ENCODE assay signal across 24 cellular contexts in genomic region chr2:1937480-1937879, GRCh38.
"Had no signal": no experiment of that assay in that cellular context is flagged by ENCODE, and none has a peak within 500 bp of the region (broad histone marks: within the 10 kb centered on the region; RNA-seq: fewer than 3 reads in every experiment).

No MANE protein-coding gene starts in this region.

- H3K27me3 ChIP-seq: dorsolateral prefrontal cortex, gastrocnemius medialis, right atrium auricular region, tibial nerve, upper lobe of right lung, uterus had no signal

- H3K9me3 Mint-ChIP-seq: memory B cell, natural killer cell, neural crest cell had no signal

- H3K4me3 Mint-ChIP-seq: memory B cell; natural killer cell; neural crest cell; stimulated activated memory B cell treated with anti-CD40 and anti-IgM and Interleukin-4, amounts not matched to agents 10 μg/mL and 1 μg/mL and 100 μg/mL, for 72 hours had no signal

- H3K4me1 ChIP-seq: gastrocnemius medialis, prostate gland, right atrium auricular region, tibial nerve, upper lobe of right lung, uterus had no signal

- FAIRE-seq: kidney had no signal

- H3K27me3 Mint-ChIP-seq: memory B cell; stimulated activated memory B cell treated with anti-CD40 and anti-IgM and Interleukin-4, amounts not matched to agents 10 μg/mL and 1 μg/mL and 100 μg/mL, for 72 hours had no signal

- H3K4me3 ChIP-seq: dorsolateral prefrontal cortex, gastrocnemius medialis, lung, prostate gland, right atrium auricular region, thoracic aorta, tibial nerve, upper lobe of right lung, uterus had no signal

- DNase-seq: cortex of kidney; effector CD4-positive, alpha-beta T cell; foreskin fibroblast; gastrocnemius medialis; kidney; natural killer cell; nucleus accumbens; stimulated activated CD4-positive, alpha-beta T cell treated with anti-CD3 and anti-CD28 coated beads, Interleukin-4, amount 100 ng/mL, for 4 hours; stimulated activated naive CD8-positive, alpha-beta T cell treated with anti-CD3 and anti-CD28 coated beads, Interleukin-15, Interleukin-2, amounts not matched to agents 100 U/mL and 50 U/mL, for 24 hours; upper lobe of right lung; uterus had no signal

- H3K27ac Mint-ChIP-seq: memory B cell; natural killer cell; stimulated activated memory B cell treated with anti-CD40 and anti-IgM and Interleukin-4, amounts not matched to agents 10 μg/mL and 1 μg/mL and 100 μg/mL, for 72 hours had no signal

- H3K27ac ChIP-seq: epithelial cell of prostate, gastrocnemius medialis, prostate gland, right atrium auricular region, thoracic aorta, tibial nerve, upper lobe of right lung, uterus had no signal

- H3K36me3 ChIP-seq: gastrocnemius medialis, prostate gland, right atrium auricular region, thoracic aorta, tibial nerve, upper lobe of right lung, uterus had no signal

- H3K36me3 Mint-ChIP-seq: memory B cell; natural killer cell; stimulated activated memory B cell treated with anti-CD40 and anti-IgM and Interleukin-4, amounts not matched to agents 10 μg/mL and 1 μg/mL and 100 μg/mL, for 72 hours had no signal

- H3K4me1 Mint-ChIP-seq: memory B cell; stimulated activated memory B cell treated with anti-CD40 and anti-IgM and Interleukin-4, amounts not matched to agents 10 μg/mL and 1 μg/mL and 100 μg/mL, for 72 hours had no signal

- H3K9me3 ChIP-seq: gastrocnemius medialis, prostate gland, right atrium auricular region, thoracic aorta, tibial nerve, upper lobe of right lung, uterus had no signal

- ATAC-seq: esophagus mucosa; gastrocnemius medialis; left lobe of liver; natural killer cell; sciatic nerve; stimulated activated memory B cell treated with anti-CD40 and anti-IgM and Interleukin-4, amounts not matched to agents 10 μg/mL and 1 μg/mL and 100 μg/mL, for 72 hours; stimulated activated naive CD8-positive, alpha-beta T cell treated with anti-CD3 and anti-CD28 coated beads, Interleukin-15, Interleukin-2, amounts not matched to agents 100 U/mL and 50 U/mL, for 24 hours; upper lobe of right lung had no signal
